In the genomic region with DNA sequence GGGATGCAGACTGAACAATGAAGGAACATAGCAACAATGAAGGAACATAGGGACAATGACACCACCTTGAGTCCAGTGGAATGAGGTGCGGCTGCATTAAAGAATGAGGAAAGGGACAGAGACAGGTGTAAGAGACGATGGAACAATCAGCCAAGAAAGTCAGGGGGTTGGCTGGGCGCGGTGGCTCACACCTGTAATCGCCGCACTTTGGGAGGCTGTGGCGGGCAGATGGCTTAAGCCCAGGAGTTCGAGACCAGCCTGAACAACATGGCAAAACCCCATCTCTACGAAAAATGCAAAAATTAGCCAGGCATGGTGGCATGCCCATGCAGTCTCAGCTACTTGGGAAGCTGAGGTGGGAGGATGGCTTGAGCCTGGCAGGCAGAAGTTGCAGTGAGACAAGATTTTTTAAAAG, we compare ENCODE assay signal across 1 cellular context.
TF ChIP-seq lines count a peak whose summit lies in the region.

No MANE protein-coding gene starts in this region.

TF ChIP-seq in K562, 482 proteins besides CTCF, POLR2A, EP300 and RAD21:
- TF ChIP-seq SMC3 (conservative IDR thresholded peaks at IDR 0.05; ENCODE audit: insufficient read depth, low read depth, low read length) (0 out of 2 replicates have a peak, but pooled peaks have one; percentile 30), CTBP1 (IDR thresholded peaks at IDR 0.05; ENCODE audit: borderline replicate concordance) (0 out of 2 replicates have a peak, but pooled peaks have one; percentile 6), MTA3 (IDR thresholded peaks at IDR 0.05; ENCODE audit: borderline replicate concordance) (no peak), ARID2 (IDR thresholded peaks at IDR 0.05) (peak; percentile 52; the same call in 1 of the 2 replicates)
